Comparison of ENCODE assay signal across 8 cellular contexts in genomic region chr1:86914635-86914997, GRCh38. TPM values are rescaled to one million over a fixed set of nuclear protein-coding genes. Genes with fewer than 3 reads are reported as not detected.
DNase-seq lines count a peak whose midpoint lies in the region; ATAC-seq, FAIRE-seq and TF ChIP-seq lines count a peak whose summit lies in the region.

Gene HS2ST1 (plus strand): TSS chr1:86914635.

- H3K4me2 ChIP-seq in MM.1S (ENCODE audit: low read depth, low read length) (peak within 1 kb of the TSS; percentile 87), endothelial cell of umbilical vein (ENCODE audit: insufficient read depth, low read length) (peak within 1 kb of the TSS; percentile 97), neural progenitor cell (peak within 1 kb of the TSS; percentile 95)

- CTCF ChIA-PET in CD8-positive, alpha-beta memory T cell (lab: Charles Lee) = interaction anchor here (0.8 to 4.7 kb wide), 8 partner anchors 13 to 1769 kb away, joined by 3 to 24 read pairs (median 4); partner anchors contain the start of genes ODF2L, PKN2 and SH3GLB1
- CTCF ChIA-PET in endothelial cell of umbilical vein (lab: Charles Lee) = interaction anchor here (0.7 to 3.7 kb wide), 16 partner anchors 10 to 169 kb away, joined by 3 to 34 read pairs (median 4); no protein-coding TSS in a partner anchor
- CTCF ChIA-PET in HEK293T (lab: Yijun Ruan, JAX) = interaction anchor here (1.2 kb wide), 1 partner anchor 111 kb away, joined by 3 read pairs; no protein-coding TSS in a partner anchor

- H3K27ac ChIP-seq in CD8-positive, alpha-beta memory T cell (ENCODE audit: low read depth, low read length) = peak within 1 kb of the TSS; percentile 91
- H3K27ac ChIP-seq in MM.1S (ENCODE audit: low read length) = peak within 1 kb of the TSS; percentile 79
- peak within 1 kb of the TSS; percentile 100 for H3K27ac ChIP-seq in endothelial cell of umbilical vein (ENCODE audit: insufficient read depth, low read depth, low read length)
- peak within 1 kb of the TSS; percentile 96 for H3K27ac ChIP-seq in neural progenitor cell

- H3K4me1 ChIP-seq in CD8-positive, alpha-beta memory T cell (ENCODE audit: insufficient read depth, low read length) = peaks cover 37% of the 10 kb centered on the region
- H3K4me1 ChIP-seq in MM.1S (ENCODE audit: low read length) = peaks cover 17% of the 10 kb centered on the region
- H3K4me1 ChIP-seq in endothelial cell of umbilical vein (ENCODE audit: control insufficient read depth, extremely low read depth, insufficient read depth, low read length) = peaks cover 16% of the 10 kb centered on the region
- H3K4me1 ChIP-seq in neural progenitor cell = peaks cover 22% of the 10 kb centered on the region

- no peak within 1 kb of the TSS for H3K27ac Mint-ChIP-seq in CD8-positive, alpha-beta memory T cell
- no peak within 1 kb of the TSS for H3K27ac Mint-ChIP-seq in neural progenitor cell

- dilution Hi-C loops in endothelial cell of umbilical vein (cut with MboI; ENCODE audit: extremely low pct_ligation_motif_present, low sequenced_read_pairs) = no loop called here

- H4K20me1 ChIP-seq in MM.1S (ENCODE audit: insufficient read depth, low read length) = no peaks in the 10 kb centered on the region
- H4K20me1 ChIP-seq in endothelial cell of umbilical vein (replicated peaks; ENCODE audit: control insufficient read depth, extremely low read depth, insufficient read depth, low read length) = no peaks in the 10 kb centered on the region
- H4K20me1 ChIP-seq in neural progenitor cell (ENCODE audit: low read depth) = peaks cover 45% of the 10 kb centered on the region

- TF ChIP-seq CTCF in MM.1S (IDR thresholded peaks at IDR 0.05; ENCODE audit: low read length) = no peak
- TF ChIP-seq CTCF in endothelial cell of umbilical vein (IDR thresholded peaks at IDR 0.05; ENCODE audit: extremely low read depth in 1 of 2, insufficient read depth in 1 of 2, low read depth in 1 of 2, low read length in 2 of 2) = no peak
- TF ChIP-seq CTCF in neural progenitor cell (IDR thresholded peaks at IDR 0.05) = no peak

- no peaks in the 10 kb centered on the region for H3K27me3 Mint-ChIP-seq in CD8-positive, alpha-beta memory T cell
- H3K27me3 Mint-ChIP-seq in neural progenitor cell (ENCODE audit: insufficient read depth, low read depth) = no peaks in the 10 kb centered on the region

- H3F3A ChIP-seq in MM.1S (ENCODE audit: insufficient read depth, low read length) (peaks cover 11% of the 10 kb centered on the region), neural progenitor cell (ENCODE audit: low read depth) (peaks cover 18% of the 10 kb centered on the region)

- FAIRE-seq in endothelial cell of umbilical vein (lab: Jason Lieb, UNC) = no peak

- no peaks in the 10 kb centered on the region for H3K9me3 ChIP-seq in CD8-positive, alpha-beta memory T cell (ENCODE audit: low read length)
- no peaks in the 10 kb centered on the region for H3K9me3 ChIP-seq in MM.1S (replicated peaks; ENCODE audit: insufficient read depth, low read length)
- no peaks in the 10 kb centered on the region for H3K9me3 ChIP-seq in endothelial cell of umbilical vein (replicated peaks; ENCODE audit: control insufficient read depth, insufficient read depth, low read length)
- H3K9me3 ChIP-seq in neural progenitor cell (ENCODE audit: low read depth) = no peaks in the 10 kb centered on the region

- no peaks in the 10 kb centered on the region for H3K9me1 ChIP-seq in endothelial cell of umbilical vein (replicated peaks; ENCODE audit: control insufficient read depth, extremely low read depth, insufficient read depth, low read length)

- H3K9me3 Mint-ChIP-seq in CD8-positive, alpha-beta memory T cell = no peaks in the 10 kb centered on the region
- H3K9me3 Mint-ChIP-seq in neural progenitor cell = peaks cover 3% of the 10 kb centered on the region

- no peak within 1 kb of the TSS for H3K4me3 Mint-ChIP-seq in CD8-positive, alpha-beta memory T cell
- no peak within 1 kb of the TSS for H3K4me3 Mint-ChIP-seq in neural progenitor cell

- intact Hi-C loops in endothelial cell of umbilical vein (cut with micrococcal nuclease) = loop anchor here (1.0 to 10.0 kb wide), 7 partner anchors 81 to 1770 kb away; partner anchors contain the start of genes ODF2L, PKN2 and SH3GLB1

- peak within 1 kb of the TSS; percentile 95 for H3K9ac ChIP-seq in MM.1S (ENCODE audit: low read length)
- peak within 1 kb of the TSS; percentile 100 for H3K9ac ChIP-seq in endothelial cell of umbilical vein (replicated peaks; ENCODE audit: extremely low read depth, insufficient read depth, low read length)
- peak within 1 kb of the TSS; percentile 93 for H3K9ac ChIP-seq in neural progenitor cell

- H2AFZ ChIP-seq in MM.1S (ENCODE audit: low read length) (peak within 1 kb of the TSS; percentile 97), endothelial cell of umbilical vein (ENCODE audit: low read depth, low read length) (peak within 1 kb of the TSS; percentile 98), neural progenitor cell (replicated peaks) (peak within 1 kb of the TSS; percentile 98)

- H3K9me2 ChIP-seq in MM.1S (replicated peaks; ENCODE audit: insufficient read depth, low read length) = no peaks in the 10 kb centered on the region

- POLR2A ChIA-PET in CD8-positive, alpha-beta memory T cell (lab: Charles Lee) = interaction anchor here (1.0 to 3.9 kb wide), 3 partner anchors 210 to 1769 kb away, joined by 3 to 46 read pairs (median 8); partner anchors contain the start of genes LMO4, PKN2 and SH3GLB1
- POLR2A ChIA-PET in endothelial cell of umbilical vein (lab: Charles Lee) (interaction anchor here (0.6 to 1.3 kb wide), 9 partner anchors 10 to 521 kb away, joined by 3 to 13 read pairs (median 3); no protein-coding TSS in a partner anchor), HEK293T (lab: Yijun Ruan, JAX) (interaction anchor here (0.7 to 2.9 kb wide), 24 partner anchors 11 to 414 kb away, joined by 3 to 24 read pairs (median 4); partner anchors contain the start of gene LMO4)

- TF ChIP-seq POLR2A in endothelial cell of umbilical vein (IDR thresholded peaks at IDR 0.05; ENCODE audit: low read depth, low read length) = peak; percentile 68

- DNase-seq in CD8-positive, alpha-beta memory T cell = no peak
- no peak for DNase-seq in MM.1S
- no peak for DNase-seq in endothelial cell of umbilical vein (ENCODE audit: low read depth, low spot score)
- no peak for DNase-seq in neural progenitor cell (ENCODE audit: low spot score)
- no peak for DNase-seq in HEK293T (ENCODE audit: extremely low spot score)
- no peak for DNase-seq in NCI-H524 treated with DMSO at 0.1 percent for 48 hours (lab: John Stamatoyannopoulos, UW)

- H3K36me3 ChIP-seq in CD8-positive, alpha-beta memory T cell (ENCODE audit: insufficient read depth, low read length) = no peaks in the 10 kb centered on the region
- H3K36me3 ChIP-seq in MM.1S (replicated peaks; ENCODE audit: insufficient read depth, low read length) (peaks cover 4% of the 10 kb centered on the region; the same call in 1 of the 2 replicates), endothelial cell of umbilical vein (ENCODE audit: control insufficient read depth in 2 of 2, extremely low read depth in 1 of 2, insufficient read depth in 2 of 2, low read length in 2 of 2) (peaks cover 0 to 4% of the 10 kb centered on the region in 2 experiments), neural progenitor cell (peaks cover 3% of the 10 kb centered on the region)

- peak within 1 kb of the TSS; percentile 96 for H3K4me3 ChIP-seq in CD8-positive, alpha-beta memory T cell (ENCODE audit: low read length)
- H3K4me3 ChIP-seq in MM.1S (ENCODE audit: low read length) (peak within 1 kb of the TSS; percentile 95), endothelial cell of umbilical vein (replicated peaks in 1 of 3; ENCODE audit: insufficient read depth in 1 of 3, low read depth in 1 of 3, low read length in 3 of 3) (peak within 1 kb of the TSS; percentile 84 to 100 (median 99)), neural progenitor cell (peak within 1 kb of the TSS; percentile 97)

- peaks cover 0 to 45% (median 37%) of the 10 kb centered on the region in 3 donors for H3K4me1 Mint-ChIP-seq in CD8-positive, alpha-beta memory T cell
- peaks cover 22% of the 10 kb centered on the region for H3K4me1 Mint-ChIP-seq in neural progenitor cell

- H3K36me3 Mint-ChIP-seq in CD8-positive, alpha-beta memory T cell = peaks cover 5 to 19% (median 10%) of the 10 kb centered on the region in 3 donors
- H3K36me3 Mint-ChIP-seq in neural progenitor cell = peaks cover 21% of the 10 kb centered on the region

- H3K27me3 ChIP-seq in CD8-positive, alpha-beta memory T cell (ENCODE audit: insufficient read depth, low read length, poor library complexity, severe bottlenecking) = no peaks in the 10 kb centered on the region
- H3K27me3 ChIP-seq in MM.1S (replicated peaks; ENCODE audit: insufficient read depth, low read length) (no peaks in the 10 kb centered on the region), endothelial cell of umbilical vein (ENCODE audit: control insufficient read depth in 2 of 2, insufficient read depth in 2 of 2, low read length in 2 of 2) (no peaks in the 10 kb centered on the region), neural progenitor cell (no peaks in the 10 kb centered on the region)

- no peak for ATAC-seq in HG02970 (IDR thresholded peaks at IDR 0.05; ENCODE audit: low FRiP score, unreplicated experiment)
- no peak for ATAC-seq in HG02884 (IDR thresholded peaks at IDR 0.05; ENCODE audit: unreplicated experiment)

- peaks cover 91% of the 10 kb centered on the region for H3K79me2 ChIP-seq in MM.1S (ENCODE audit: low read length)
- H3K79me2 ChIP-seq in endothelial cell of umbilical vein (ENCODE audit: control insufficient read depth, insufficient read depth, low read length) = peaks cover 69% of the 10 kb centered on the region
- peaks cover 92% of the 10 kb centered on the region for H3K79me2 ChIP-seq in neural progenitor cell (ENCODE audit: low read depth)

- no TSS peak for BruUV-seq in endothelial cell of umbilical vein (replicated peaks; lab: Mats Ljungman, UMichigan)

TF ChIP-seq in HEK293T, 16 proteins besides CTCF, POLR2A, EP300 and RAD21 (continues in another document):
- no peak for TF ChIP-seq FOXA1 (IDR thresholded peaks at IDR 0.05)
- TF ChIP-seq SP1 (IDR thresholded peaks at IDR 0.05) = no peak
- no peak for TF ChIP-seq CTBP1 (IDR thresholded peaks at IDR 0.05; ENCODE audit: borderline replicate concordance)
- no peak for TF ChIP-seq NFRKB (IDR thresholded peaks at IDR 0.05)
- TF ChIP-seq TARDBP (IDR thresholded peaks at IDR 0.05) = no peak
- TF ChIP-seq ARNT (IDR thresholded peaks at IDR 0.05) = no peak

RNA-seq across cellular contexts. Expression of gene HS2ST1, which starts in this region (rescaled TPM):
- total RNA-seq in CD8-positive, alpha-beta memory T cell = 10 to 100 TPM; 18.8 to 20.2 TPM
- 8.4 TPM for polyA plus RNA-seq in CD8-positive, alpha-beta memory T cell
- total RNA-seq in endothelial cell of umbilical vein = 28.7 and 31.2 TPM in 2 replicates
- 4.4 and 5.5 TPM in 2 replicates for polyA plus RNA-seq in endothelial cell of umbilical vein
- polyA plus RNA-seq in endothelial cell of umbilical vein (2011; cell fraction: cytosol; rRNA removed) = 6.4 and 6.9 TPM in 2 replicates
- polyA plus RNA-seq in endothelial cell of umbilical vein (2011; cell fraction: nucleus; rRNA removed) = 4.1 and 5.0 TPM in 2 replicates
- polyA plus RNA-seq in endothelial cell of umbilical vein (2012) = 14.2 and 23.0 TPM in 2 replicates
- 11.9 and 21.0 TPM in 2 replicates for polyA minus RNA-seq in endothelial cell of umbilical vein
- 10.3 TPM for polyA minus RNA-seq in endothelial cell of umbilical vein (2011; cell fraction: cytosol; rRNA and poly(A)+ RNA removed)
- 9.5 and 14.1 TPM in 2 replicates for polyA minus RNA-seq in endothelial cell of umbilical vein (2011; cell fraction: nucleus; rRNA and poly(A)+ RNA removed)
- 21.1 and 33.2 TPM in 2 replicates for total RNA-seq in neural progenitor cell (ENCODE audit: low replicate concordance)
